In the genomic region with DNA sequence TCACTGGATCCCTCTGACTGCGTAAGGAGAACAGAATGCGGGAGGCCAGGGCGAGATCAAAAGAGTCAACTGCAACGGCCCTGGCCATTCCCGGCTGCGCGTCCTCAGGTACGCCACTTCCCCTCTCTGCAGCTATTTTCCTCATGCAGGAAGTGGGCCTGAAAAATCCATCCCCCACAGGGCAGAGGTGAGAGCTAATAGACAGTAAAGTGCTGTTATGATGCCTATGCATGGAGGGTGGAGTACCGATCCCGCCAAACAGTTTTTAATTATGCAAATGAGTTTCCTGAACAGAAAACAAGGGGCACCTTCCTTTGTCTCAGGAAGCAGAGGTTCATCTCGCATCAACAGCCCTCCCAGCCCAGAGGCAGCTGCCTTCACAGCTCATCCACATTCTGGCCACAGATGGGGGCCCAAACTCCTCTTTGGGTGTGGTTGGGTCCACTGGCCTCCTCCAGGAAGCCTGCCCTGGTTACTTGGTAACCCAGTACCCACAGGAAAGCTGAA, we compare ENCODE assay signal across 10 cellular contexts. TPM values are rescaled to one million over a fixed set of nuclear protein-coding genes. Genes with fewer than 3 reads are reported as not detected.
A peak's percentile ranks its signal among the peaks of the same experiment; 100 is the strongest.
DNase-seq lines count a peak whose midpoint lies in the region; ATAC-seq lines count a peak whose summit lies in the region.
"Had no signal": no experiment of that assay in that cellular context is flagged by ENCODE, and none has a peak within 500 bp of the region (broad histone marks: within the 10 kb centered on the region; RNA-seq: fewer than 3 reads in every experiment).

No MANE protein-coding gene starts in this region.

- H3K4me1 Mint-ChIP-seq in T-helper 2 cell treated with Interferon-gamma antibody and Interleukin-4, amounts not matched to agents 5 μg/mL and 100 μg/mL, for 36 hours (ENCODE audit: low read depth), result peaks cover 65% of the 10 kb centered on the region

- H3K27ac Mint-ChIP-seq in T-helper 2 cell treated with Interferon-gamma antibody and Interleukin-4, amounts not matched to agents 5 μg/mL and 100 μg/mL, for 36 hours, result peak overlapping the region; percentile 85

- peak overlapping the region; percentile 62 for H3K4me3 Mint-ChIP-seq in T-helper 2 cell treated with Interferon-gamma antibody and Interleukin-4, amounts not matched to agents 5 μg/mL and 100 μg/mL, for 36 hours

- DNase-seq in GDM1 (lab: John Stamatoyannopoulos, UW), result peak; percentile 63
- DNase-seq in T-helper 2 cell treated with Interferon-gamma antibody and Interleukin-4, amounts not matched to agents 5 μg/mL and 100 μg/mL, for 36 hours (ENCODE audit: low spot score), result no peak
- DNase-seq in left colon, result no peak
- DNase-seq in DMS 273 treated with DMSO at 0.1 percent for 48 hours (lab: John Stamatoyannopoulos, UW), result no peak
- DNase-seq in Ammon's horn (ENCODE audit: low spot score), result no peak
- no peak for DNase-seq in activated CD8-positive, alpha-beta memory T cell treated with anti-CD3 and anti-CD28 coated beads, Interleukin-2, amount 50 U/mL, for 48 hours
- DNase-seq: kidney, testis had no signal

- ATAC-seq in GM21390 (IDR thresholded peaks at IDR 0.05; ENCODE audit: unreplicated experiment) (peak; percentile 49), left colon (peak; percentile 20), GM19397 (IDR thresholded peaks at IDR 0.05; ENCODE audit: unreplicated experiment) (no peak)

- peaks cover 4% of the 10 kb centered on the region for H3K27me3 Mint-ChIP-seq in T-helper 2 cell treated with Interferon-gamma antibody and Interleukin-4, amounts not matched to agents 5 μg/mL and 100 μg/mL, for 36 hours (ENCODE audit: low read depth)

- intact Hi-C loops in left colon (cut with DNase I, micrococcal nuclease), result no loop called here

- H3K9me3 Mint-ChIP-seq in T-helper 2 cell treated with Interferon-gamma antibody and Interleukin-4, amounts not matched to agents 5 μg/mL and 100 μg/mL, for 36 hours, result no peaks in the 10 kb centered on the region

- peaks cover 29% of the 10 kb centered on the region for H3K36me3 Mint-ChIP-seq in T-helper 2 cell treated with Interferon-gamma antibody and Interleukin-4, amounts not matched to agents 5 μg/mL and 100 μg/mL, for 36 hours (ENCODE audit: low read depth)

RNA-seq across cellular contexts. Expression of gene PREX1, which starts 9.3 kb away (rescaled TPM):
- total RNA-seq in left colon, result 10 to 100 TPM in 1 of 2 donors, 1 to 10 TPM in 1; 6.2 to 11.8 TPM
